Comparison of ENCODE assay signal across 30 cellular contexts in genomic region chr3:160221019-160221418, GRCh38. TPM values are rescaled to one million over a fixed set of nuclear protein-coding genes. Genes with fewer than 3 reads are reported as not detected.
"Had no signal": no experiment of that assay in that cellular context is flagged by ENCODE, and none has a peak within 500 bp of the region (broad histone marks: within the 10 kb centered on the region; RNA-seq: fewer than 3 reads in every experiment).

No MANE protein-coding gene starts in this region.

- H3K4me3 ChIP-seq: coronary artery, esophagus squamous epithelium, gastrocnemius medialis, heart left ventricle had no signal

- ATAC-seq: activated CD4-positive, CD25-positive, alpha-beta regulatory T cell treated with anti-CD3 and anti-CD28 coated beads, Interleukin-2, amount 50 U/mL, for 24 hours; activated CD8-positive, alpha-beta T cell treated with anti-CD3 and anti-CD28 coated beads for 36 hours; activated T-cell treated with anti-CD3 and anti-CD28 coated beads, Interleukin-2, amount 50 U/mL, for 4 hours; activated T-helper 17 cell treated with anti-CD3 and anti-CD28 coated beads, Interleukin-2, amount 50 U/mL, for 72 hours; effector memory CD8-positive, alpha-beta T cell; foreskin keratinocyte; gastrocnemius medialis; T-helper 17 cell had no signal

- H3K9me3 ChIP-seq: esophagus squamous epithelium, gastrocnemius medialis, heart left ventricle had no signal

- DNase-seq: activated B cell treated with CpG ODN at 0.5 μM for 24 hours; activated CD4-positive, alpha-beta T cell treated with anti-CD3 and anti-CD28 coated beads for 48 hours; activated CD4-positive, alpha-beta T cell treated with anti-CD3 and anti-CD28 coated beads, Interleukin-2, amount 50 U/mL, for 1 hour; activated CD4-positive, alpha-beta T cell treated with anti-CD3 and anti-CD28 coated beads, Interleukin-2, amount 50 U/mL, for 48 hours; activated CD8-positive, alpha-beta memory T cell treated with anti-CD3 and anti-CD28 coated beads for 24 hours; activated CD8-positive, alpha-beta T cell treated with anti-CD3 and anti-CD28 coated beads for 36 hours; activated effector memory CD4-positive, alpha-beta T cell treated with Interleukin-2 at 50 U/mL for 16 hours; activated gamma-delta T cell treated with Interleukin-2 at 50 U/mL for 16 hours; activated naive CD4-positive, alpha-beta T cell treated with anti-CD3 and anti-CD28 coated beads, Interleukin-2, amount 50 U/mL, for 16 hours; activated naive CD4-positive, alpha-beta T cell treated with Interleukin-2 at 50 U/mL for 16 hours; activated T-cell treated with anti-CD3 and anti-CD28 coated beads, Interleukin-2, amount 50 U/mL, for 4 hours; amniotic stem cell; anterior cingulate cortex; brain microvascular endothelial cell; effector CD4-positive, alpha-beta T cell; effector memory CD8-positive, alpha-beta T cell; esophagus squamous epithelium; foreskin keratinocyte; gastrocnemius medialis; glutamatergic neuron; heart left ventricle; T-helper 1 cell; T-helper 17 cell; T1000; WERI-Rb-1 had no signal

- H3K4me1 ChIP-seq: foreskin keratinocyte had no signal

- H3K27ac ChIP-seq: brain microvascular endothelial cell, coronary artery, epithelial cell of prostate, esophagus squamous epithelium, foreskin keratinocyte, gastrocnemius medialis, WERI-Rb-1 had no signal

- H3K36me3 ChIP-seq: brain microvascular endothelial cell, esophagus squamous epithelium, gastrocnemius medialis, heart left ventricle, WERI-Rb-1 had no signal

RNA-seq across cellular contexts. Expression of gene C3orf80, which starts 4.2 kb away (rescaled TPM):
- total RNA-seq: activated B cell treated with CpG ODN at 0.5 μM for 24 hours, bronchial epithelial cell, foreskin keratinocyte, T-helper 17 cell had no signal
